9 cellular contexts compared by ENCODE assay signal in the genomic region with DNA sequence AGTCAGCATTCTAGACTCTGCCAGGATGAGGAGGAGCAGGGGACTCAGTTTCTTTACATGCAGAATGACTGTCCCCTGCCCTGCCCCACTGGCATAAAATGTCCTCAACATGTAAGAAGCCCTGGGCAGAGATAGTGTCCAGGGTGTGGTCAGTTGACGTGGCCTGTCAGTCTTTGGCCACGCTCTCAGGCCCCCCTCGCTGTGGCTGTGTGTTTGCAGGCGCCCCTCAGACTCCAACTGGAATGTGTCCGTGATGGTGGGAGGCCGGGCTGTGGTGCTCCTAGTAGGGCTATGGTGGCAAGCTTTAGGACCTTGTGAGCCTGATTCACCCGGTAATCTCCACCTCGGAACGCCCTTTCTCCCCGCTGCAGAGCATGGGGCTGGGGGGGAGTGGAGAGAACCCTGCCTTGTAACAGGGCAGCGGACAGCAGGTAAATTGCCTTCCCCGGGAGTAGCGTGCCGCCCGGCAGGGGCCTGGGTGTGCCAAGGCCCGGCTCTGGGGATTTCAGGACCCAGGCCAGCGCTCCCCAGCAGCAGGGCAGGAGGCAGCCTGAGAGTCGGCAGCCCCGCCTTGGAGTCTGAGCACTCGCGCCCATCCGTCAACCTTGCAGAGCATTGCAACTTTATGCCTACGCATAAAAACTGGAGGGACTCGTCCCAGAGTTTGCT.
DNase-seq lines count a peak whose midpoint lies in the region; ATAC-seq, FAIRE-seq and TF ChIP-seq lines count a peak whose summit lies in the region.
"Had no signal": no experiment of that assay in that cellular context is flagged by ENCODE, and none has a peak within 500 bp of the region (broad histone marks: within the 10 kb centered on the region; RNA-seq: fewer than 3 reads in every experiment).

No MANE protein-coding gene starts in this region.

- H3K36me3 Mint-ChIP-seq in astrocyte (ENCODE audit: low read depth, unreplicated experiment) = no peaks in the 10 kb centered on the region

- POLR2A ChIA-PET in A549 (lab: Yijun Ruan, JAX) = no interaction called here

- no peaks in the 10 kb centered on the region for H3K9me3 Mint-ChIP-seq in astrocyte (ENCODE audit: unreplicated experiment)
- H3K9me3 Mint-ChIP-seq: activated B cell treated with CpG ODN at 0.5 μM for 24 hours had no signal

- H3K9ac ChIP-seq in astrocyte (ENCODE audit: low read length) = no peak overlapping the region

- WGBS in A549 (ENCODE audit: missing lambda C conversion rate) = 14% methylated on average over 24 of the region's 24 CpGs
- WGBS in small intestine, 3 donors = 20 to 23% (median 20%) methylated on average over 24 of the region's 24 CpGs

- H3K4me1 ChIP-seq in A549 (no peaks in the 10 kb centered on the region), astrocyte (ENCODE audit: insufficient read depth, low read length) (no peaks in the 10 kb centered on the region), small intestine (ENCODE audit: control insufficient read depth in 2 of 2, insufficient read depth in 1 of 2, low read depth in 1 of 2, low read length in 1 of 2) (no peaks in the 10 kb centered on the region)

- no peak for FAIRE-seq in A549 (lab: Jason Lieb, UNC)
- no peak for FAIRE-seq in astrocyte (lab: Jason Lieb, UNC)
- no peak for FAIRE-seq in small intestine (lab: Jason Lieb, UNC)

- H3K36me3 ChIP-seq in H7 (replicated peaks; ENCODE audit: control insufficient read depth, insufficient read depth, low read length) (no peaks in the 10 kb centered on the region), astrocyte (ENCODE audit: insufficient read depth, low read length) (no peaks in the 10 kb centered on the region), small intestine (ENCODE audit: control insufficient read depth in 2 of 2, insufficient read depth in 2 of 2, low read length in 2 of 2) (no peaks in the 10 kb centered on the region)

- no peak overlapping the region for H3K4me2 ChIP-seq in A549
- no peak overlapping the region for H3K4me2 ChIP-seq in astrocyte (ENCODE audit: low read length)

- H3K27me3 Mint-ChIP-seq in astrocyte (ENCODE audit: low read depth, unreplicated experiment) = peaks cover 67% of the 10 kb centered on the region

- TF ChIP-seq CTCF in A549 (IDR thresholded peaks at IDR 0.05) (no peak), astrocyte (IDR thresholded peaks at IDR 0.05; ENCODE audit: insufficient read depth, low read depth, low read length) (no peak)

- H3K27me3 ChIP-seq in H7 (ENCODE audit: control insufficient read depth, insufficient read depth, low read length) = no peaks in the 10 kb centered on the region
- H3K27me3 ChIP-seq in astrocyte (ENCODE audit: insufficient read depth, low read length) = peaks cover 12% of the 10 kb centered on the region
- H3K27me3 ChIP-seq in small intestine (ENCODE audit: control insufficient read depth in 2 of 2, insufficient read depth in 2 of 2, low read length in 2 of 2) = peaks cover 0 to 4% of the 10 kb centered on the region in 2 donors

- no peak for TF ChIP-seq POLR2A in A549 (IDR thresholded peaks at IDR 0.05; ENCODE audit: low read length)

- intact Hi-C loops in sciatic nerve (cut with DNase I) = no loop called here

- no peak overlapping the region for H3K27ac Mint-ChIP-seq in astrocyte (ENCODE audit: unreplicated experiment)
- H3K27ac Mint-ChIP-seq: activated B cell treated with CpG ODN at 0.5 μM for 24 hours had no signal

- DNase-seq in A549 (ENCODE audit: low read depth in 1 of 2, low spot score in 1 of 2) (peak; percentile 49 to 51), H7 (peak; percentile 96), astrocyte (ENCODE audit: low read depth) (peak; percentile 18), islet precursor cell (peak; percentile 91), sciatic nerve (ENCODE audit: low spot score) (no peak), small intestine (no peak)
- DNase-seq: activated B cell treated with CpG ODN at 0.5 μM for 24 hours had no signal

- H2AFZ ChIP-seq in astrocyte (ENCODE audit: low read depth, low read length) = no peak overlapping the region

- ATAC-seq in A549 (peak; percentile 79 to 85), HG02885 (IDR thresholded peaks at IDR 0.05; ENCODE audit: poor library complexity, unreplicated experiment) (no peak), sciatic nerve (no peak), HG02571 (IDR thresholded peaks at IDR 0.05; ENCODE audit: unreplicated experiment) (no peak)

- no peak for TF ChIP-seq RAD21 in A549 (conservative IDR thresholded peaks at IDR 0.05 in 1 of 2, IDR thresholded peaks at IDR 0.05 in 1 of 2)

- no peaks in the 10 kb centered on the region for H3K4me1 Mint-ChIP-seq in astrocyte (ENCODE audit: low read depth, unreplicated experiment)
- H3K4me1 Mint-ChIP-seq: activated B cell treated with CpG ODN at 0.5 μM for 24 hours had no signal

- TF ChIP-seq EP300 in A549 (IDR thresholded peaks at IDR 0.05) = no peak

- H3K4me3 ChIP-seq in A549 (no peak overlapping the region), H7 (ENCODE audit: insufficient read depth, low read depth, low read length) (no peak overlapping the region), astrocyte (ENCODE audit: insufficient read depth, low read depth, low read length) (no peak overlapping the region), small intestine (ENCODE audit: low read depth in 1 of 2, low read length in 2 of 2) (no peak overlapping the region)

- H3K79me2 ChIP-seq in astrocyte (ENCODE audit: insufficient read depth, low read length) = no peaks in the 10 kb centered on the region

- H3K27ac ChIP-seq in A549 = no peak overlapping the region
- no peak overlapping the region for H3K27ac ChIP-seq in astrocyte (ENCODE audit: low read depth, low read length)
- H3K27ac ChIP-seq in small intestine (ENCODE audit: low read depth in 1 of 2, low read length in 1 of 2) = no peak overlapping the region

- no peak overlapping the region for H3K4me3 Mint-ChIP-seq in astrocyte (ENCODE audit: unreplicated experiment)
- H3K4me3 Mint-ChIP-seq: activated B cell treated with CpG ODN at 0.5 μM for 24 hours had no signal

- H3K9me3 ChIP-seq in A549 (no peaks in the 10 kb centered on the region), astrocyte (ENCODE audit: insufficient read depth, low read depth, low read length) (no peaks in the 10 kb centered on the region), small intestine (ENCODE audit: control insufficient read depth, low read depth) (no peaks in the 10 kb centered on the region)

- CTCF ChIA-PET in A549 (lab: Yijun Ruan, JAX) = no interaction called here

- no peaks in the 10 kb centered on the region for H4K20me1 ChIP-seq in astrocyte (ENCODE audit: insufficient read depth, low read length)

TF ChIP-seq in A549, 52 proteins besides CTCF, POLR2A, EP300 and RAD21:
- TF ChIP-seq SREBF2 (IDR thresholded peaks at IDR 0.05) = no peak
- TF ChIP-seq, protein P1, sequence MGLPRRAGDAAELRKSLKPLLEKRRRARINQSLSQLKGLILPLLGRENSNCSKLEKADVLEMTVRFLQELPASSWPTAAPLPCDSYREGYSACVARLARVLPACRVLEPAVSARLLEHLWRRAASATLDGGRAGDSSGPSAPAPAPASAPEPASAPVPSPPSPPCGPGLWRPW (IDR thresholded peaks at IDR 0.05) = no peak
- TF ChIP-seq, protein P2, sequence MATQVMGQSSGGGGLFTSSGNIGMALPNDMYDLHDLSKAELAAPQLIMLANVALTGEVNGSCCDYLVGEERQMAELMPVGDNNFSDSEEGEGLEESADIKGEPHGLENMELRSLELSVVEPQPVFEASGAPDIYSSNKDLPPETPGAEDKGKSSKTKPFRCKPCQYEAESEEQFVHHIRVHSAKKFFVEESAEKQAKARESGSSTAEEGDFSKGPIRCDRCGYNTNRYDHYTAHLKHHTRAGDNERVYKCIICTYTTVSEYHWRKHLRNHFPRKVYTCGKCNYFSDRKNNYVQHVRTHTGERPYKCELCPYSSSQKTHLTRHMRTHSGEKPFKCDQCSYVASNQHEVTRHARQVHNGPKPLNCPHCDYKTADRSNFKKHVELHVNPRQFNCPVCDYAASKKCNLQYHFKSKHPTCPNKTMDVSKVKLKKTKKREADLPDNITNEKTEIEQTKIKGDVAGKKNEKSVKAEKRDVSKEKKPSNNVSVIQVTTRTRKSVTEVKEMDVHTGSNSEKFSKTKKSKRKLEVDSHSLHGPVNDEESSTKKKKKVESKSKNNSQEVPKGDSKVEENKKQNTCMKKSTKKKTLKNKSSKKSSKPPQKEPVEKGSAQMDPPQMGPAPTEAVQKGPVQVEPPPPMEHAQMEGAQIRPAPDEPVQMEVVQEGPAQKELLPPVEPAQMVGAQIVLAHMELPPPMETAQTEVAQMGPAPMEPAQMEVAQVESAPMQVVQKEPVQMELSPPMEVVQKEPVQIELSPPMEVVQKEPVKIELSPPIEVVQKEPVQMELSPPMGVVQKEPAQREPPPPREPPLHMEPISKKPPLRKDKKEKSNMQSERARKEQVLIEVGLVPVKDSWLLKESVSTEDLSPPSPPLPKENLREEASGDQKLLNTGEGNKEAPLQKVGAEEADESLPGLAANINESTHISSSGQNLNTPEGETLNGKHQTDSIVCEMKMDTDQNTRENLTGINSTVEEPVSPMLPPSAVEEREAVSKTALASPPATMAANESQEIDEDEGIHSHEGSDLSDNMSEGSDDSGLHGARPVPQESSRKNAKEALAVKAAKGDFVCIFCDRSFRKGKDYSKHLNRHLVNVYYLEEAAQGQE (IDR thresholded peaks at IDR 0.05) = peak; percentile 89
- TF ChIP-seq ESRRA (IDR thresholded peaks at IDR 0.05; ENCODE audit: borderline replicate concordance, low read length) = no peak
- no peak for TF ChIP-seq PHF8 (IDR thresholded peaks at IDR 0.05; ENCODE audit: borderline replicate concordance, low read depth)
- TF ChIP-seq BHLHE40 (IDR thresholded peaks at IDR 0.05; ENCODE audit: low read depth, low read length) = no peak
- TF ChIP-seq GATA3 (IDR thresholded peaks at IDR 0.05; ENCODE audit: borderline replicate concordance) = no peak

Comparison
In these comparisons a context has a peak if more than half of its experiments do, and no peak if none do; other contexts are left out.
1. ATAC-seq: peak in A549 (2 of 2); none in HG02885 (single experiment), sciatic nerve (single experiment) and HG02571 (single experiment).
2. DNase-seq: peak in A549 (2 of 2), H7 (single experiment), astrocyte (single experiment) and islet precursor cell (single experiment); none in sciatic nerve (single experiment) and small intestine (single experiment).